Comparison of ENCODE assay signal across 24 cellular contexts in the genomic region with DNA sequence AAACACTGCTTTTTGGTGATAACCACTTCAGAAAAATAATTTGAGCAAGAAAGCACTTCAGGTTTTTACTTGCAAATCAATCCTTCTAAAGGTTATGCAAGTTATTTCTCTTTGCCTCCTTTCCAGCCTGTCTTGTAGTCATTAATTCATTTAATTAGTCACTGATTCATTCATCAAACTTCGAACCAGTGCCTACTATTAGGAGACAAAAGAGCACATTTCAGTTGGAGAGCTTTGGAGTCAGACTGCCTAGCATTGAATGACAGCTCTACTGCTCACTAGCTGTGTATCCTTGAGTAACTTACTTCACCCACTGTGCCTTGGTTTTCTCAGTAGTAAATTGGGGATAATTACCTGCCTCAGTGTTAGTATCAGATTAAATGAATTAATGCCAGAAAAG. TPM values are rescaled to one million over a fixed set of nuclear protein-coding genes. Genes with fewer than 3 reads are reported as not detected.
A peak's percentile ranks its signal among the peaks of the same experiment; 100 is the strongest.
DNase-seq lines count a peak whose midpoint lies in the region; ATAC-seq, FAIRE-seq and TF ChIP-seq lines count a peak whose summit lies in the region.
"Had no signal": no experiment of that assay in that cellular context is flagged by ENCODE, and none has a peak within 500 bp of the region (broad histone marks: within the 10 kb centered on the region; RNA-seq: fewer than 3 reads in every experiment).

No MANE protein-coding gene starts in this region.

- no peak overlapping the region for H2AFZ ChIP-seq in astrocyte (ENCODE audit: low read depth, low read length)

- no peaks in the 10 kb centered on the region for H3K27me3 Mint-ChIP-seq in astrocyte (ENCODE audit: low read depth, unreplicated experiment)

- H3K4me1 ChIP-seq in astrocyte (ENCODE audit: insufficient read depth, low read length), result no peaks in the 10 kb centered on the region
- H3K4me1 ChIP-seq: A549, BE2C, BLaER1 had no signal

- no peaks in the 10 kb centered on the region for H4K20me1 ChIP-seq in astrocyte (ENCODE audit: insufficient read depth, low read length)
- H4K20me1 ChIP-seq: BLaER1 had no signal

- no peak for FAIRE-seq in astrocyte (lab: Jason Lieb, UNC)
- FAIRE-seq: A549, GM12878, GM12892, GM18507 had no signal

- H3K36me3 ChIP-seq in astrocyte (ENCODE audit: insufficient read depth, low read length), result no peaks in the 10 kb centered on the region
- H3K36me3 ChIP-seq: BE2C, BLaER1 had no signal

- no peaks in the 10 kb centered on the region for H3K79me2 ChIP-seq in astrocyte (ENCODE audit: insufficient read depth, low read length)

- no peaks in the 10 kb centered on the region for H3K9me3 ChIP-seq in astrocyte (ENCODE audit: insufficient read depth, low read depth, low read length)
- H3K9me3 ChIP-seq: A549, BE2C, BLaER1 had no signal

- DNase-seq in astrocyte (ENCODE audit: low read depth) (no peak), left kidney (ENCODE audit: low read depth, low spot score) (peak; percentile 5), renal cortical epithelial cell (ENCODE audit: low read depth) (peak; percentile 76), AG20443 (ENCODE audit: low spot score) (no peak)
- DNase-seq: BE2C; C1 segment of cervical spinal cord; CD4-positive, alpha-beta memory T cell; CD4-positive, CD25-positive, alpha-beta regulatory T cell; CD8-positive, alpha-beta memory T cell; COR-L47; DMS 273 treated with DMSO at 0.1 percent for 48 hours; DMS153; DMS53; DMS79; DND-41; GDM1 had no signal

- H3K4me3 ChIP-seq in astrocyte (ENCODE audit: insufficient read depth, low read depth, low read length), result no peak overlapping the region
- H3K4me3 ChIP-seq: A549, BLaER1, GM12878 had no signal

- no peaks in the 10 kb centered on the region for H3K27me3 ChIP-seq in astrocyte (ENCODE audit: insufficient read depth, low read length)
- H3K27me3 ChIP-seq: BLaER1 had no signal

- TF ChIP-seq CTCF in astrocyte (IDR thresholded peaks at IDR 0.05; ENCODE audit: insufficient read depth, low read depth, low read length), result no peak

- H3K27ac Mint-ChIP-seq in astrocyte (ENCODE audit: unreplicated experiment), result peak overlapping the region; percentile 80
- H3K27ac Mint-ChIP-seq: CD14-positive monocyte; CD4-positive, alpha-beta memory T cell; CD8-positive, alpha-beta memory T cell had no signal

- H3K9ac ChIP-seq in astrocyte (ENCODE audit: low read length), result no peak overlapping the region
- H3K9ac ChIP-seq: BLaER1 had no signal

- no peak overlapping the region for H3K27ac ChIP-seq in astrocyte (ENCODE audit: low read depth, low read length)
- H3K27ac ChIP-seq: 22Rv1, A549, BLaER1 had no signal

- peak overlapping the region; percentile 22 for H3K4me3 Mint-ChIP-seq in astrocyte (ENCODE audit: unreplicated experiment)
- H3K4me3 Mint-ChIP-seq: CD14-positive monocyte; CD4-positive, alpha-beta memory T cell; CD4-positive, CD25-positive, alpha-beta regulatory T cell; CD8-positive, alpha-beta memory T cell had no signal

- H3K4me1 Mint-ChIP-seq in astrocyte (ENCODE audit: low read depth, unreplicated experiment), result peaks cover 13% of the 10 kb centered on the region
- H3K4me1 Mint-ChIP-seq: CD14-positive monocyte; CD4-positive, alpha-beta memory T cell; CD4-positive, CD25-positive, alpha-beta regulatory T cell; CD8-positive, alpha-beta memory T cell had no signal

- no peaks in the 10 kb centered on the region for H3K36me3 Mint-ChIP-seq in astrocyte (ENCODE audit: low read depth, unreplicated experiment)
- H3K36me3 Mint-ChIP-seq: CD14-positive monocyte; CD4-positive, alpha-beta memory T cell; CD4-positive, CD25-positive, alpha-beta regulatory T cell; CD8-positive, alpha-beta memory T cell had no signal

- no peak for ATAC-seq in HG03457 (IDR thresholded peaks at IDR 0.05; ENCODE audit: unreplicated experiment)
- ATAC-seq: GM12878 had no signal

- no peaks in the 10 kb centered on the region for H3K9me3 Mint-ChIP-seq in astrocyte (ENCODE audit: unreplicated experiment)
- H3K9me3 Mint-ChIP-seq: CD14-positive monocyte; CD4-positive, alpha-beta memory T cell; CD8-positive, alpha-beta memory T cell had no signal

- H3K4me2 ChIP-seq in astrocyte (ENCODE audit: low read length), result no peak overlapping the region
- H3K4me2 ChIP-seq: A549, BLaER1 had no signal

RNA-seq across cellular contexts. Expression of a gene that starts 14.9 kb away (rescaled TPM):
- total RNA-seq in astrocyte (12.7 and 14.3 TPM in 2 replicates), renal cortical epithelial cell (30.7 and 37.2 TPM in 2 replicates)

Comparison
In these comparisons a context has a peak if more than half of its experiments do, and no peak if none do; other contexts are left out.
1. DNase-seq: peak in left kidney (single experiment) and renal cortical epithelial cell (single experiment); none in astrocyte (single experiment) and AG20443 (single experiment).